ENCODE assay signal across 8 cellular contexts in genomic region chr17:44344939-44345496, GRCh38. TPM values are rescaled to one million over a fixed set of nuclear protein-coding genes. Genes with fewer than 3 reads are reported as not detected.
DNase-seq lines count a peak whose midpoint lies in the region; ATAC-seq and TF ChIP-seq lines count a peak whose summit lies in the region.

Gene GRN (plus strand): TSS chr17:44345302. CDS start chr17:44349165, 3,863 bp downstream.

- peak; percentile 98 for DNase-seq in DMS114 treated with DMSO at 0.1 percent for 48 hours (lab: John Stamatoyannopoulos, UW; ENCODE audit: unreplicated experiment)
- DNase-seq in LHCN-M2 (ENCODE audit: low read depth) = peak; percentile 99
- DNase-seq in RWPE2 (ENCODE audit: low spot score) = peak; percentile 96
- peak; percentile 83 for DNase-seq in activated T-helper 2 cell treated with anti-CD3 and anti-CD28 coated beads, Interferon-gamma antibody, Interleukin-2, Interleukin-4, amounts not matched to agents 10 μg/mL and 5 μg/mL and 100 μg/mL, durations not matched to agents 14 hours and 24 hours and 36 hours (ENCODE audit: low spot score)
- DNase-seq in fibroblast of mammary gland (ENCODE audit: low read depth) = peak; percentile 99
- DNase-seq in naive thymus-derived CD8-positive, alpha-beta T cell = peak; percentile 68 to 90 (median 82)
- DNase-seq in stimulated activated naive CD4-positive, alpha-beta T cell (lab: John Stamatoyannopoulos, UW) = peak; percentile 64 to 86 (median 80)

- H3K4me1 Mint-ChIP-seq in activated T-helper 2 cell treated with anti-CD3 and anti-CD28 coated beads, Interferon-gamma antibody, Interleukin-2, Interleukin-4, amounts not matched to agents 10 μg/mL and 5 μg/mL and 100 μg/mL, durations not matched to agents 14 hours and 24 hours and 36 hours (ENCODE audit: low read depth) = peaks cover 12% of the 10 kb centered on the region
- peaks cover 16 to 37% (median 23%) of the 10 kb centered on the region in 4 donors for H3K4me1 Mint-ChIP-seq in naive thymus-derived CD8-positive, alpha-beta T cell

- ATAC-seq in GM21619 (IDR thresholded peaks at IDR 0.05; ENCODE audit: unreplicated experiment) = peak; percentile 56
- peak; percentile 96 for ATAC-seq in RWPE2 (ENCODE audit: low read depth)
- peak; percentile 98 to 99 for ATAC-seq in naive thymus-derived CD8-positive, alpha-beta T cell

- TF ChIP-seq CTCF in RWPE2 (IDR thresholded peaks at IDR 0.05; ENCODE audit: poor library complexity, severe bottlenecking) (no peak), fibroblast of mammary gland (conservative IDR thresholded peaks at IDR 0.05; ENCODE audit: control insufficient read depth, insufficient read depth, low read depth, low read length) (no peak)

- H3K27me3 Mint-ChIP-seq in activated T-helper 2 cell treated with anti-CD3 and anti-CD28 coated beads, Interferon-gamma antibody, Interleukin-2, Interleukin-4, amounts not matched to agents 10 μg/mL and 5 μg/mL and 100 μg/mL, durations not matched to agents 14 hours and 24 hours and 36 hours (ENCODE audit: low read depth) = peaks cover 12% of the 10 kb centered on the region
- H3K27me3 Mint-ChIP-seq in naive thymus-derived CD8-positive, alpha-beta T cell = peaks cover 0 to 3% (median 0%) of the 10 kb centered on the region in 5 donors

- intact Hi-C loops in activated T-helper 2 cell treated with anti-CD3 and anti-CD28 coated beads, Interferon-gamma antibody, Interleukin-2, Interleukin-4, amounts not matched to agents 10 μg/mL and 5 μg/mL and 100 μg/mL, durations not matched to agents 14 hours and 24 hours and 36 hours (cut with micrococcal nuclease) = no loop called here

- H3K27ac ChIP-seq in RWPE2 (ENCODE audit: poor library complexity, severe bottlenecking) = peak within 1 kb of the TSS; percentile 61

- POLR2A ChIA-PET in naive thymus-derived CD8-positive, alpha-beta T cell (lab: Charles Lee) = interaction anchor here (0.6 to 2.8 kb wide), 8 partner anchors 9 to 1009 kb away, joined by 3 to 24 read pairs (median 8); partner anchors contain the start of gene UBTF

- no peaks in the 10 kb centered on the region for H3K9me3 ChIP-seq in RWPE2 (ENCODE audit: severe bottlenecking)

- no peaks in the 10 kb centered on the region for H3K27me3 ChIP-seq in RWPE2 (ENCODE audit: insufficient read depth, poor library complexity, severe bottlenecking)

- H3K4me3 ChIP-seq in RWPE2 (ENCODE audit: severe bottlenecking) = peak within 1 kb of the TSS; percentile 68
- H3K4me3 ChIP-seq in fibroblast of mammary gland (ENCODE audit: control insufficient read depth, low read depth, low read length) = peak within 1 kb of the TSS; percentile 77

- H3K4me1 ChIP-seq in RWPE2 (ENCODE audit: insufficient read depth, poor library complexity, severe bottlenecking) = peaks cover 19% of the 10 kb centered on the region

- H3K27ac Mint-ChIP-seq in activated T-helper 2 cell treated with anti-CD3 and anti-CD28 coated beads, Interferon-gamma antibody, Interleukin-2, Interleukin-4, amounts not matched to agents 10 μg/mL and 5 μg/mL and 100 μg/mL, durations not matched to agents 14 hours and 24 hours and 36 hours = peak within 1 kb of the TSS; percentile 56
- peak within 1 kb of the TSS in 9 of 10 donors; percentile 67 to 88 (median 82) for H3K27ac Mint-ChIP-seq in naive thymus-derived CD8-positive, alpha-beta T cell

- H3K4me3 Mint-ChIP-seq in activated T-helper 2 cell treated with anti-CD3 and anti-CD28 coated beads, Interferon-gamma antibody, Interleukin-2, Interleukin-4, amounts not matched to agents 10 μg/mL and 5 μg/mL and 100 μg/mL, durations not matched to agents 14 hours and 24 hours and 36 hours (ENCODE audit: low read depth) = peak within 1 kb of the TSS; percentile 94
- peak within 1 kb of the TSS; percentile 84 to 99 (median 94) for H3K4me3 Mint-ChIP-seq in naive thymus-derived CD8-positive, alpha-beta T cell

- H3K36me3 Mint-ChIP-seq in activated T-helper 2 cell treated with anti-CD3 and anti-CD28 coated beads, Interferon-gamma antibody, Interleukin-2, Interleukin-4, amounts not matched to agents 10 μg/mL and 5 μg/mL and 100 μg/mL, durations not matched to agents 14 hours and 24 hours and 36 hours (ENCODE audit: low read depth) = no peaks in the 10 kb centered on the region
- H3K36me3 Mint-ChIP-seq in naive thymus-derived CD8-positive, alpha-beta T cell = no peaks in the 10 kb centered on the region

- 0 out of 2 replicates have a peak, but pooled peaks cover 3% of the 10 kb centered on the region for H3K36me3 ChIP-seq in RWPE2 (ENCODE audit: low read depth)

- no peaks in the 10 kb centered on the region for H3K9me3 Mint-ChIP-seq in activated T-helper 2 cell treated with anti-CD3 and anti-CD28 coated beads, Interferon-gamma antibody, Interleukin-2, Interleukin-4, amounts not matched to agents 10 μg/mL and 5 μg/mL and 100 μg/mL, durations not matched to agents 14 hours and 24 hours and 36 hours
- no peaks in the 10 kb centered on the region for H3K9me3 Mint-ChIP-seq in naive thymus-derived CD8-positive, alpha-beta T cell

RNA-seq across cellular contexts. Expression of gene GRN, which starts in this region (rescaled TPM):
- total RNA-seq in LHCN-M2 (2014; rRNA removed) = 217 and 235 TPM in 2 replicates
- 300 TPM for polyA plus RNA-seq in LHCN-M2 (2012)
- 37.8 and 41.4 TPM in 2 replicates for total RNA-seq in activated T-helper 2 cell treated with anti-CD3 and anti-CD28 coated beads, Interferon-gamma antibody, Interleukin-2, Interleukin-4, amounts not matched to agents 10 μg/mL and 5 μg/mL and 100 μg/mL, durations not matched to agents 14 hours and 24 hours and 36 hours
- 10 to 100 TPM; 27.5 to 33.5 TPM for total RNA-seq in naive thymus-derived CD8-positive, alpha-beta T cell
- 10 to 100 TPM; 24.8 to 43.7 (median 41.6) TPM for polyA plus RNA-seq in naive thymus-derived CD8-positive, alpha-beta T cell

Comparison
In these comparisons a context has a peak if more than half of its experiments do, and no peak if none do; other contexts are left out.
1. Peak in every context shown above with its lines: DNase-seq, ATAC-seq, H3K4me3 ChIP-seq and H3K27ac ChIP-seq.